In the genomic region with DNA sequence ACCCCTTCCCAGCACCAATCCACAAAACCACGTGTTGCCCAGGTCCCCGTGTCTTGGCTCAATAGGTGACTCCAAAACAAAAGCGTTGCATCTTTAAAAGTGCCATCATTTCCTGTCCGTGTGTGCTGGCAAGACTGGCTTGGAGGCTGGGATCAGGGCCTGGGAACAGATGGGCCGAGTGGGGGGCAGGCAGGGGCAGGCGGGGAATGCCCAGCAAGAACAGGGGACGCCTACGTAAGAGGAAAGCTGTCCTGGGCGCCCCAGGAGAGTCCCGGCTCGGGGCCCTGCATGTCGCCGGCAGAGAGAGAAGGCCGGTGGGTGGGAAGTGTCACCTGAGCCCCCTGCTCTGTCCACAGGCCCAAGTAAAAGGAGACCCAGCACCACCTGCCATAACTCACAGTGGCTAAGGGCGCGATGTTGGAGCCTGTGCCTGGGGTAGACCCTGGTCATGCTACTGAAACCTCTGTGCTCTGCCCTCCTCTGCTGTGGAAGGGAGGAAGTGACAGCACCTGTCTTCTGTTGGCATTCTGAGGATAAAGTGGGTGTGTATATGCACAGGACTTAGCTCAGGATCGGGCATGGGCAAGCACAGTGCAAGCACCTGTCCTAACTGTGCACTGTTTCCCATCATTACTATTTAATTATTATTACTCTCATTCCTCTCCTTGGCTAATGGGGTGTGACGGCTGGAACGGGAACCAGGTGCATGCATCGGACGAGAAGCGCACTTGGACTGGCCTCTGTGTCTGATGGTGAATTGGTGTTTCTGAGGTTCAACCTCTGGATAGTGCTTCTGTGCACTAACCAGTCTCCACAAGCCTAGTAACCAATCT, we compare ENCODE assay signal across 23 cellular contexts.
DNase-seq lines count a peak whose midpoint lies in the region; ATAC-seq, FAIRE-seq and TF ChIP-seq lines count a peak whose summit lies in the region.
"Had no signal": no experiment of that assay in that cellular context is flagged by ENCODE, and none has a peak within 500 bp of the region (broad histone marks: within the 10 kb centered on the region; RNA-seq: fewer than 3 reads in every experiment).

No MANE protein-coding gene starts in this region.

- H3K9me1 ChIP-seq in K562 (ENCODE audit: control insufficient read depth, insufficient read depth, low read length), result no peaks in the 10 kb centered on the region

- ATAC-seq in SK-N-SH treated with all-trans-retinoic acid at 6 μM for 48 hours (no peak), K562 (no peak)
- ATAC-seq: GM23338, PC-3 had no signal

- no peak overlapping the region for H2BK5ac ChIP-seq in neuronal stem cell (ENCODE audit: low read length)

- TF ChIP-seq POLR2A in K562 (conservative IDR thresholded peaks at IDR 0.05), result no peak

- H3K4me3 ChIP-seq in SK-N-SH (ENCODE audit: low read depth in 2 of 2, low read length in 1 of 2) (no peak overlapping the region), K562 (no peak overlapping the region), neuronal stem cell (ENCODE audit: low read length in 2 of 2) (no peak overlapping the region)
- H3K4me3 ChIP-seq: GM23338, HAP-1 had no signal

- H2BK12ac ChIP-seq in neuronal stem cell (ENCODE audit: low read length), result no peak overlapping the region

- H3K79me2 ChIP-seq in SK-N-SH (ENCODE audit: insufficient read depth) (no peaks in the 10 kb centered on the region), K562 (ENCODE audit: control insufficient read depth, insufficient read depth, low read length) (no peaks in the 10 kb centered on the region)

- DNase-seq in SK-N-SH (peak; percentile 22), NCI-H1105 (lab: John Stamatoyannopoulos, UW) (peak; percentile 28), K562 (ENCODE audit: extremely low read depth in 1 of 4, low spot score in 3 of 4) (no peak), neuronal stem cell (ENCODE audit: low spot score) (no peak), COLO829 (ENCODE audit: low spot score) (no peak), hepatic stellate cell (ENCODE audit: low spot score) (no peak), HuH-7.5 (ENCODE audit: low spot score) (no peak)
- DNase-seq: CD8-positive, alpha-beta memory T cell; Kasumi-1; NCI-H1436; NCI-H2029 treated with DMSO at 0.1 percent for 48 hours; NCI-H226; NCI-H510A treated with DMSO at 0.1 percent for 48 hours; PC-3; Right ventricle myocardium superior; SW 1271 had no signal

- POLR2A ChIA-PET in SK-N-SH (lab: Yijun Ruan, JAX) (no interaction called here), K562 (lab: Yijun Ruan, JAX) (no interaction called here)

- no peak overlapping the region for H3K4ac ChIP-seq in neuronal stem cell (ENCODE audit: low read length)

- in situ Hi-C loops in K562 (cut with MboI), result no loop called here

- H3K9me3 ChIP-seq in SK-N-SH (no peaks in the 10 kb centered on the region), K562 (replicated peaks; ENCODE audit: control insufficient read depth, insufficient read depth, low read depth, low read length) (no peaks in the 10 kb centered on the region), neuronal stem cell (replicated peaks in 1 of 2; ENCODE audit: control insufficient read depth in 2 of 2, insufficient read depth in 1 of 2, low read depth in 1 of 2, low read length in 2 of 2) (no peaks in the 10 kb centered on the region)
- H3K9me3 ChIP-seq: HAP-1 had no signal

- FAIRE-seq in K562 (lab: Jason Lieb, UNC), result no peak
- FAIRE-seq: A204.1, G401.6, GM12892 had no signal

- no peak overlapping the region for H2AK5ac ChIP-seq in neuronal stem cell (ENCODE audit: low read depth, low read length)

- H3K4me1 ChIP-seq in SK-N-SH (ENCODE audit: control insufficient read depth in 1 of 2, insufficient read depth in 2 of 2, low read depth in 1 of 2, low read length in 1 of 2) (no peaks in the 10 kb centered on the region), K562 (replicated peaks in 1 of 2; ENCODE audit: control insufficient read depth in 2 of 2, insufficient read depth in 2 of 2, low read length in 2 of 2) (peaks cover 0 to 20% of the 10 kb centered on the region in 2 experiments; a peak in 2 of 5 replicates), neuronal stem cell (ENCODE audit: control insufficient read depth in 2 of 2, insufficient read depth in 1 of 2, low read depth in 1 of 2, low read length in 2 of 2) (peaks cover 2 to 5% of the 10 kb centered on the region in 2 donors)
- H3K4me1 ChIP-seq: HAP-1 had no signal

- H3K9ac ChIP-seq in SK-N-SH, result no peak overlapping the region
- no peak overlapping the region for H3K9ac ChIP-seq in K562 (ENCODE audit: insufficient read depth in 1 of 2, low read depth in 2 of 2, low read length in 2 of 2)
- H3K9ac ChIP-seq in neuronal stem cell (ENCODE audit: low read depth, low read length, poor library complexity), result no peak overlapping the region

- no peaks in the 10 kb centered on the region for H3K27me3 ChIP-seq in SK-N-SH (ENCODE audit: insufficient read depth)
- peaks cover 33 to 82% of the 10 kb centered on the region in 2 experiments for H3K27me3 ChIP-seq in K562 (ENCODE audit: control insufficient read depth in 2 of 2, insufficient read depth in 2 of 2, low read length in 2 of 2)
- peaks cover 3 to 30% (median 12%) of the 10 kb centered on the region in 3 experiments for H3K27me3 ChIP-seq in neuronal stem cell (ENCODE audit: control insufficient read depth in 3 of 3, insufficient read depth in 3 of 3, low read depth in 1 of 3, low read length in 3 of 3)

- H2AFZ ChIP-seq in SK-N-SH (ENCODE audit: low read depth) (no peak overlapping the region), K562 (ENCODE audit: low read depth, low read length) (no peak overlapping the region), neuronal stem cell (ENCODE audit: low read length) (no peak overlapping the region)
- H2AFZ ChIP-seq: GM23338 had no signal

- H3K9me2 ChIP-seq in SK-N-SH, result no peaks in the 10 kb centered on the region

- no peak overlapping the region for H4K91ac ChIP-seq in neuronal stem cell (ENCODE audit: low read depth, low read length, poor library complexity)

- TF ChIP-seq RAD21 in SK-N-SH (IDR thresholded peaks at IDR 0.05; ENCODE audit: low read length), result no peak
- TF ChIP-seq RAD21 in K562 (CRISPR knock-in tag; conservative IDR thresholded peaks at IDR 0.05 in 1 of 2, IDR thresholded peaks at IDR 0.05 in 1 of 2), result no peak

- intact Hi-C loops in K562 (cut with micrococcal nuclease), result no loop called here

- H2BK15ac ChIP-seq in neuronal stem cell (ENCODE audit: low read length), result no peak overlapping the region

- 67% methylated on average over 17 of the region's 22 CpGs for WGBS in SK-N-SH (ENCODE audit: low lambda C conversion rate)
- 16% methylated on average over 21 of the region's 22 CpGs for WGBS in K562 (ENCODE audit: insufficient coverage, low coverage, missing lambda C conversion rate)
- whole genome bisulfite sequencing in neuronal stem cell (ENCODE audit: extremely low coverage in 2 of 2, insufficient read length in 2 of 2, insufficient replicate concordance in 1 of 2), 2 donors, result no CpG with 5 or more reads among the region's 22 CpGs

- TF ChIP-seq EP300 in SK-N-SH (IDR thresholded peaks at IDR 0.05; ENCODE audit: borderline replicate concordance in 1 of 2, low read depth in 1 of 2, low read length in 1 of 2) (no peak), K562 (IDR thresholded peaks at IDR 0.05; ENCODE audit: low read length) (no peak)

- H3K79me1 ChIP-seq in neuronal stem cell (ENCODE audit: low read depth, low read length), result no peaks in the 10 kb centered on the region

- no peak overlapping the region for H4K8ac ChIP-seq in neuronal stem cell (ENCODE audit: low read depth, low read length)

- no peak overlapping the region for H2BK120ac ChIP-seq in neuronal stem cell (ENCODE audit: low read depth, low read length)

- CTCF ChIA-PET in SK-N-SH (lab: Yijun Ruan, JAX), result interaction anchor here (0.6 to 6.3 kb wide), 10 partner anchors 7 to 441 kb away, joined by 3 to 126 read pairs (median 4); no protein-coding TSS in a partner anchor
- CTCF ChIA-PET in K562 (lab: Yijun Ruan, JAX; ENCODE audit: low intra/inter-chr PET ratio), result interaction anchor here (0.7 kb wide), 1 partner anchor 10 kb away, joined by 3 read pairs; no protein-coding TSS in a partner anchor

- TF ChIP-seq CTCF in SK-N-SH (IDR thresholded peaks at IDR 0.05) (no peak), K562 (IDR thresholded peaks at IDR 0.05 in 2 of 3, conservative IDR thresholded peaks at IDR 0.05 in 1 of 3; ENCODE audit: insufficient read depth in 2 of 3, low read depth in 1 of 3, low read length in 3 of 3) (no peak)

- H3K14ac ChIP-seq in neuronal stem cell (ENCODE audit: low read length), result peak overlapping the region; percentile 76

- no peaks in the 10 kb centered on the region for H3F3A ChIP-seq in SK-N-SH (replicated peaks; ENCODE audit: insufficient read depth)

- H3K4me2 ChIP-seq in SK-N-SH, result no peak overlapping the region
- no peak overlapping the region for H3K4me2 ChIP-seq in K562 (ENCODE audit: insufficient read depth, low read length)
- H3K4me2 ChIP-seq in neuronal stem cell (ENCODE audit: insufficient read depth, low read length, poor library complexity, severe bottlenecking), result no peak overlapping the region
- H3K4me2 ChIP-seq: GM23338 had no signal

- no peak overlapping the region for H3K23ac ChIP-seq in neuronal stem cell (ENCODE audit: low read depth, low read length, poor library complexity)

- no TSS peak for BruUV-seq in K562 (replicated peaks; lab: Mats Ljungman, UMichigan)

- H3K18ac ChIP-seq in neuronal stem cell (ENCODE audit: low read length), result no peak overlapping the region

- H3K36me3 ChIP-seq in SK-N-SH (replicated peaks in 1 of 2; ENCODE audit: control insufficient read depth in 1 of 2, insufficient read depth in 2 of 2, low read length in 1 of 2) (no peaks in the 10 kb centered on the region), K562 (ENCODE audit: control insufficient read depth, insufficient read depth, low read length) (no peaks in the 10 kb centered on the region), neuronal stem cell (replicated peaks in 1 of 2; ENCODE audit: control insufficient read depth in 2 of 2, insufficient read depth in 2 of 2, low read length in 2 of 2) (no peaks in the 10 kb centered on the region)
- H3K36me3 ChIP-seq: HAP-1 had no signal

- H4K20me1 ChIP-seq in SK-N-SH (ENCODE audit: insufficient read depth) (no peaks in the 10 kb centered on the region), K562 (replicated peaks; ENCODE audit: control insufficient read depth, insufficient read depth, low read length) (no peaks in the 10 kb centered on the region)

- H3K27ac ChIP-seq in SK-N-SH (ENCODE audit: low read depth in 2 of 2, low read length in 1 of 2) (no peak overlapping the region), K562 (ENCODE audit: extremely low read depth, low read depth, low read length) (no peak overlapping the region), neuronal stem cell (replicated peaks; ENCODE audit: low read length) (no peak overlapping the region)
- H3K27ac ChIP-seq: C4-2B had no signal

TF ChIP-seq in SK-N-SH, 30 proteins besides CTCF, POLR2A, EP300 and RAD21 (continues in another document):
- no peak for TF ChIP-seq TEAD4 (IDR thresholded peaks at IDR 0.05; ENCODE audit: borderline replicate concordance, insufficient read depth)
- TF ChIP-seq SMC3 (IDR thresholded peaks at IDR 0.05; ENCODE audit: low read depth, low read length), result no peak

TF ChIP-seq in SK-N-SH treated with all-trans-retinoic acid at 6 μM for 48 hours, 23 proteins besides CTCF, POLR2A, EP300 and RAD21 (continues in another document):
- TF ChIP-seq SNAI2 (CRISPR knock-in tag; IDR thresholded peaks at IDR 0.05) (no peak), PPARA (CRISPR knock-in tag; IDR thresholded peaks at IDR 0.05; ENCODE audit: borderline replicate concordance) (no peak)

Comparison
In these comparisons a context has a peak if more than half of its experiments do, and no peak if none do; other contexts are left out.
1. DNase-seq: peak in SK-N-SH (single experiment) and NCI-H1105 (single experiment); none in K562 (0 of 4), neuronal stem cell (single experiment), COLO829 (single experiment), hepatic stellate cell (single experiment) and HuH-7.5 (single experiment).